ENCODE assay signal across 12 cellular contexts in the genomic region with DNA sequence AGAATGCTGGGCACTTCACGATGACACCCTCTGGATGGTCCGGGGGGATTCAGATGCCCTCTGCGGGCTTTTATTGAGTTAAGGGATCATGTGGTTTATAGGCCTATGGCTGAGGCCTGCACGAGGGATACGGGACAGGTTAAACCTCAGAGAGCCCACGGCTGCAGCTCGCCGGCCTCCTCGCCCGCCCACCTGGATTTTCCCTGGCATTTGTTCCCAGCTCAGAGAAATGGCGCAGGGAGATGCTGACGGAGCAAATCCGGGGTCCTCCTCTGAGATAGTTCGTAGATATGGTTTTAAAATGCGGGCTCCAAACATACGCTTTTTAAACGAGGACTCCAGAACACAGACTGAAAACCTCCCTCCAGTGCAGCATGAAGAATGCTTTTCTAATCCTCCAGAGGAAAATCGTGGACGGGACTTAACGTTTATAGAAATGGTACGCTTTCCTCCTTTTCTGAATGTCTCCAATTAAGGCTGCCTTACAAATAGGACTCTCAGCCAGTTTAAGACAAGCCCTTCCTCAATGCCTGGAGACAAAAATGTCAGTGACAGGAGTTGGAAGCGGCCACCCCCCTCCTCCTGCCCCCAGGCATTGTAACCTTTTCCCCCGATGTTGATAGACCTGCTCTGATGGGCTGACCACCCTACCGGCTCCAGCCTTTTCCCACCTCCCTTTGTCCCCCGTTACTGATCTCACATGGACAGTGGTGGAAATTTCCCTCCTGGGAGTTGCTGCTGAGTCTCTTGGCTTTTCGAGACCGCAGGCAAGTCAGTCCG. TPM values are rescaled to one million over a fixed set of nuclear protein-coding genes. Genes with fewer than 3 reads are reported as not detected.
A peak's percentile ranks its signal among the peaks of the same experiment; 100 is the strongest.
DNase-seq lines count a peak whose midpoint lies in the region; ATAC-seq and TF ChIP-seq lines count a peak whose summit lies in the region.
"Had no signal": no experiment of that assay in that cellular context is flagged by ENCODE, and none has a peak within 500 bp of the region (broad histone marks: within the 10 kb centered on the region; RNA-seq: fewer than 3 reads in every experiment).

No MANE protein-coding gene starts in this region.

- H3K27me3 ChIP-seq in left ventricle myocardium inferior (ENCODE audit: low read depth) = no peaks in the 10 kb centered on the region

- peaks cover 96% of the 10 kb centered on the region for H3K36me3 Mint-ChIP-seq in activated CD4-positive, alpha-beta memory T cell treated with anti-CD3 and anti-CD28 coated beads, Interleukin-2, amount 10 ng/mL, durations not matched to agents 7 days and 5 days (ENCODE audit: low read depth)
- H3K36me3 Mint-ChIP-seq in activated CD4-positive, alpha-beta memory T cell treated with anti-CD3 and anti-CD28 coated beads for 36 hours = peaks cover 95% of the 10 kb centered on the region
- H3K36me3 Mint-ChIP-seq in activated T-helper 1 cell treated with anti-CD3 and anti-CD28 coated beads, Interleukin-12 subunit alpha, Interleukin-12 subunit beta, Interleukin-2, Interleukin-4 antibody, amounts not matched to agents 30 ng/mL and 10 ng/mL and 1 ng/mL, durations not matched to agents 14 hours and 24 hours and 36 hours (ENCODE audit: low read depth) = peaks cover 78% of the 10 kb centered on the region
- H3K36me3 Mint-ChIP-seq in stimulated activated effector memory CD8-positive, alpha-beta T cell treated with anti-CD3 and anti-CD28 coated beads, Interleukin-12 subunit alpha, Interleukin-12 subunit beta, amount 100 ng/mL, for 72 hours = peaks cover 100% of the 10 kb centered on the region

- H3K4me3 ChIP-seq in left ventricle myocardium inferior = peak overlapping the region; percentile 35
- H3K4me3 ChIP-seq: prostate gland had no signal

- no peak for ATAC-seq in stimulated activated effector memory CD8-positive, alpha-beta T cell treated with anti-CD3 and anti-CD28 coated beads, Interleukin-12 subunit alpha, Interleukin-12 subunit beta, amount 100 ng/mL, for 72 hours
- ATAC-seq in HG03342 (IDR thresholded peaks at IDR 0.05; ENCODE audit: unreplicated experiment) = no peak
- no peak for ATAC-seq in HG03571 (IDR thresholded peaks at IDR 0.05; ENCODE audit: unreplicated experiment)
- ATAC-seq: activated CD4-positive, CD25-positive, alpha-beta regulatory T cell treated with anti-CD3 and anti-CD28 coated beads, Interleukin-2, amount 50 U/mL, for 24 hours; HepG2 had no signal

- H3K36me3 ChIP-seq in left ventricle myocardium inferior = peaks cover 41% of the 10 kb centered on the region
- H3K36me3 ChIP-seq: prostate gland had no signal

- H3K4me1 ChIP-seq in left ventricle myocardium inferior = peaks cover 100% of the 10 kb centered on the region
- H3K4me1 ChIP-seq: prostate gland had no signal

- DNase-seq in activated CD4-positive, alpha-beta memory T cell treated with anti-CD3 and anti-CD28 coated beads, Interleukin-2, amount 10 ng/mL, durations not matched to agents 7 days and 5 days = no peak
- DNase-seq in activated CD4-positive, alpha-beta memory T cell treated with anti-CD3 and anti-CD28 coated beads for 36 hours = no peak
- DNase-seq in activated T-helper 1 cell treated with anti-CD3 and anti-CD28 coated beads, Interleukin-12 subunit alpha, Interleukin-12 subunit beta, Interleukin-2, Interleukin-4 antibody, amounts not matched to agents 30 ng/mL and 10 ng/mL and 1 ng/mL, durations not matched to agents 14 hours and 24 hours and 36 hours (ENCODE audit: low spot score) = no peak
- DNase-seq in left ventricle myocardium inferior (no peak), SW480 (ENCODE audit: low spot score) (no peak)
- no peak for DNase-seq in stimulated activated effector memory CD8-positive, alpha-beta T cell treated with anti-CD3 and anti-CD28 coated beads, Interleukin-12 subunit alpha, Interleukin-12 subunit beta, amount 100 ng/mL, for 72 hours (ENCODE audit: low spot score in 2 of 2)
- DNase-seq: NCI-H774 had no signal

- H3K9me3 ChIP-seq in left ventricle myocardium inferior (replicated peaks) = no peaks in the 10 kb centered on the region
- H3K9me3 ChIP-seq: prostate gland had no signal

- no peaks in the 10 kb centered on the region for H3K27me3 Mint-ChIP-seq in activated CD4-positive, alpha-beta memory T cell treated with anti-CD3 and anti-CD28 coated beads, Interleukin-2, amount 10 ng/mL, durations not matched to agents 7 days and 5 days
- no peaks in the 10 kb centered on the region for H3K27me3 Mint-ChIP-seq in activated CD4-positive, alpha-beta memory T cell treated with anti-CD3 and anti-CD28 coated beads for 36 hours
- H3K27me3 Mint-ChIP-seq in activated T-helper 1 cell treated with anti-CD3 and anti-CD28 coated beads, Interleukin-12 subunit alpha, Interleukin-12 subunit beta, Interleukin-2, Interleukin-4 antibody, amounts not matched to agents 30 ng/mL and 10 ng/mL and 1 ng/mL, durations not matched to agents 14 hours and 24 hours and 36 hours (ENCODE audit: insufficient read depth) = no peaks in the 10 kb centered on the region

- H3K9me3 Mint-ChIP-seq in activated CD4-positive, alpha-beta memory T cell treated with anti-CD3 and anti-CD28 coated beads, Interleukin-2, amount 10 ng/mL, durations not matched to agents 7 days and 5 days = no peaks in the 10 kb centered on the region
- no peaks in the 10 kb centered on the region for H3K9me3 Mint-ChIP-seq in activated CD4-positive, alpha-beta memory T cell treated with anti-CD3 and anti-CD28 coated beads for 36 hours
- H3K9me3 Mint-ChIP-seq in activated T-helper 1 cell treated with anti-CD3 and anti-CD28 coated beads, Interleukin-12 subunit alpha, Interleukin-12 subunit beta, Interleukin-2, Interleukin-4 antibody, amounts not matched to agents 30 ng/mL and 10 ng/mL and 1 ng/mL, durations not matched to agents 14 hours and 24 hours and 36 hours = no peaks in the 10 kb centered on the region
- H3K9me3 Mint-ChIP-seq in stimulated activated effector memory CD8-positive, alpha-beta T cell treated with anti-CD3 and anti-CD28 coated beads, Interleukin-12 subunit alpha, Interleukin-12 subunit beta, amount 100 ng/mL, for 72 hours = no peaks in the 10 kb centered on the region

- CTCF ChIA-PET in activated CD4-positive, alpha-beta memory T cell treated with anti-CD3 and anti-CD28 coated beads, Interleukin-2, amount 10 ng/mL, durations not matched to agents 7 days and 5 days (lab: Charles Lee) = interaction anchor here (2.0 kb wide), 1 partner anchor 13 kb away, joined by 6 read pairs; no protein-coding TSS in a partner anchor
- CTCF ChIA-PET in activated CD4-positive, alpha-beta memory T cell treated with anti-CD3 and anti-CD28 coated beads for 36 hours (lab: Charles Lee) = interaction anchor here (1.0 to 2.1 kb wide), 2 partner anchors 14 to 183 kb away, joined by 3 to 13 read pairs; no protein-coding TSS in a partner anchor

- H3K27ac ChIP-seq in left ventricle myocardium inferior (replicated peaks) = peak overlapping the region; percentile 73

- intact Hi-C loops in activated CD4-positive, alpha-beta memory T cell treated with anti-CD3 and anti-CD28 coated beads for 36 hours (cut with micrococcal nuclease) = no loop called here
- intact Hi-C loops in activated T-helper 1 cell treated with anti-CD3 and anti-CD28 coated beads, Interleukin-12 subunit alpha, Interleukin-12 subunit beta, Interleukin-2, Interleukin-4 antibody, amounts not matched to agents 30 ng/mL and 10 ng/mL and 1 ng/mL, durations not matched to agents 14 hours and 24 hours and 36 hours (cut with micrococcal nuclease) = no loop called here
- intact Hi-C loops in left ventricle myocardium inferior (cut with micrococcal nuclease) = no loop called here

- H3K4me1 Mint-ChIP-seq in activated CD4-positive, alpha-beta memory T cell treated with anti-CD3 and anti-CD28 coated beads, Interleukin-2, amount 10 ng/mL, durations not matched to agents 7 days and 5 days = peaks cover 95% of the 10 kb centered on the region
- peaks cover 97% of the 10 kb centered on the region for H3K4me1 Mint-ChIP-seq in activated CD4-positive, alpha-beta memory T cell treated with anti-CD3 and anti-CD28 coated beads for 36 hours (ENCODE audit: low read depth)
- peaks cover 89% of the 10 kb centered on the region for H3K4me1 Mint-ChIP-seq in activated T-helper 1 cell treated with anti-CD3 and anti-CD28 coated beads, Interleukin-12 subunit alpha, Interleukin-12 subunit beta, Interleukin-2, Interleukin-4 antibody, amounts not matched to agents 30 ng/mL and 10 ng/mL and 1 ng/mL, durations not matched to agents 14 hours and 24 hours and 36 hours (ENCODE audit: low read depth)
- peaks cover 99% of the 10 kb centered on the region for H3K4me1 Mint-ChIP-seq in stimulated activated effector memory CD8-positive, alpha-beta T cell treated with anti-CD3 and anti-CD28 coated beads, Interleukin-12 subunit alpha, Interleukin-12 subunit beta, amount 100 ng/mL, for 72 hours

- no peak overlapping the region for H3K4me3 Mint-ChIP-seq in activated CD4-positive, alpha-beta memory T cell treated with anti-CD3 and anti-CD28 coated beads, Interleukin-2, amount 10 ng/mL, durations not matched to agents 7 days and 5 days
- no peak overlapping the region for H3K4me3 Mint-ChIP-seq in activated CD4-positive, alpha-beta memory T cell treated with anti-CD3 and anti-CD28 coated beads for 36 hours
- H3K4me3 Mint-ChIP-seq in activated T-helper 1 cell treated with anti-CD3 and anti-CD28 coated beads, Interleukin-12 subunit alpha, Interleukin-12 subunit beta, Interleukin-2, Interleukin-4 antibody, amounts not matched to agents 30 ng/mL and 10 ng/mL and 1 ng/mL, durations not matched to agents 14 hours and 24 hours and 36 hours = peak overlapping the region; percentile 47
- H3K4me3 Mint-ChIP-seq in stimulated activated effector memory CD8-positive, alpha-beta T cell treated with anti-CD3 and anti-CD28 coated beads, Interleukin-12 subunit alpha, Interleukin-12 subunit beta, amount 100 ng/mL, for 72 hours = no peak overlapping the region

- peak overlapping the region; percentile 41 for H3K27ac Mint-ChIP-seq in activated CD4-positive, alpha-beta memory T cell treated with anti-CD3 and anti-CD28 coated beads, Interleukin-2, amount 10 ng/mL, durations not matched to agents 7 days and 5 days
- H3K27ac Mint-ChIP-seq in activated CD4-positive, alpha-beta memory T cell treated with anti-CD3 and anti-CD28 coated beads for 36 hours = no peak overlapping the region
- H3K27ac Mint-ChIP-seq in activated T-helper 1 cell treated with anti-CD3 and anti-CD28 coated beads, Interleukin-12 subunit alpha, Interleukin-12 subunit beta, Interleukin-2, Interleukin-4 antibody, amounts not matched to agents 30 ng/mL and 10 ng/mL and 1 ng/mL, durations not matched to agents 14 hours and 24 hours and 36 hours = peak overlapping the region; percentile 35
- H3K27ac Mint-ChIP-seq in stimulated activated effector memory CD8-positive, alpha-beta T cell treated with anti-CD3 and anti-CD28 coated beads, Interleukin-12 subunit alpha, Interleukin-12 subunit beta, amount 100 ng/mL, for 72 hours = peak overlapping the region; percentile 93

- POLR2A ChIA-PET in activated CD4-positive, alpha-beta memory T cell treated with anti-CD3 and anti-CD28 coated beads, Interleukin-2, amount 10 ng/mL, durations not matched to agents 7 days and 5 days (lab: Charles Lee) = interaction anchor here (0.9 to 22.7 kb wide), 11 partner anchors 9 to 296 kb away, joined by 3 to 422 read pairs (median 7); partner anchors contain the start of gene CCND2
- POLR2A ChIA-PET in activated CD4-positive, alpha-beta memory T cell treated with anti-CD3 and anti-CD28 coated beads for 36 hours (lab: Charles Lee) = interaction anchor here (0.9 to 4.6 kb wide), 3 partner anchors 12 to 148 kb away, joined by 3 to 27 read pairs (median 3); no protein-coding TSS in a partner anchor

- TF ChIP-seq CTCF in left ventricle myocardium inferior (IDR thresholded peaks at IDR 0.05; ENCODE audit: borderline replicate concordance) = no peak

RNA-seq across cellular contexts. Expression of gene CCND2, which starts 16.6 kb away (rescaled TPM):
- 100 to 1,000 TPM; 389 to 401 TPM for total RNA-seq in activated CD4-positive, alpha-beta memory T cell treated with anti-CD3 and anti-CD28 coated beads, Interleukin-2, amount 10 ng/mL, durations not matched to agents 7 days and 5 days
- 100 to 1,000 TPM; 255 to 261 TPM for total RNA-seq in activated CD4-positive, alpha-beta memory T cell treated with anti-CD3 and anti-CD28 coated beads for 36 hours
- 548 and 549 TPM in 2 replicates for total RNA-seq in activated T-helper 1 cell treated with anti-CD3 and anti-CD28 coated beads, Interleukin-12 subunit alpha, Interleukin-12 subunit beta, Interleukin-2, Interleukin-4 antibody, amounts not matched to agents 30 ng/mL and 10 ng/mL and 1 ng/mL, durations not matched to agents 14 hours and 24 hours and 36 hours
- 283 TPM for total RNA-seq in left ventricle myocardium inferior

RNA-seq across cellular contexts. Expression of gene TIGAR, which starts 30.8 kb away (rescaled TPM):
- 10 to 100 TPM; 11.8 to 12.8 TPM for total RNA-seq in activated CD4-positive, alpha-beta memory T cell treated with anti-CD3 and anti-CD28 coated beads, Interleukin-2, amount 10 ng/mL, durations not matched to agents 7 days and 5 days
- 10 to 100 TPM; 12.0 to 13.6 TPM for total RNA-seq in activated CD4-positive, alpha-beta memory T cell treated with anti-CD3 and anti-CD28 coated beads for 36 hours
- 14.4 TPM in 2 replicates for total RNA-seq in activated T-helper 1 cell treated with anti-CD3 and anti-CD28 coated beads, Interleukin-12 subunit alpha, Interleukin-12 subunit beta, Interleukin-2, Interleukin-4 antibody, amounts not matched to agents 30 ng/mL and 10 ng/mL and 1 ng/mL, durations not matched to agents 14 hours and 24 hours and 36 hours
- total RNA-seq in left ventricle myocardium inferior = 13.6 TPM
